17 cellular contexts compared by ENCODE assay signal in genomic region chr9:2169035-2169434, GRCh38.
DNase-seq lines count a peak whose midpoint lies in the region; ATAC-seq, FAIRE-seq and TF ChIP-seq lines count a peak whose summit lies in the region.
"Had no signal": no experiment of that assay in that cellular context is flagged by ENCODE, and none has a peak within 500 bp of the region (broad histone marks: within the 10 kb centered on the region; RNA-seq: fewer than 3 reads in every experiment).

No MANE protein-coding gene starts in this region.

- no peaks in the 10 kb centered on the region for H3K9me3 ChIP-seq in heart left ventricle
- H3K9me3 ChIP-seq in H1 (ENCODE audit: insufficient read depth in 2 of 2, low read depth in 1 of 2, low read length in 1 of 2): no peaks in the 10 kb centered on the region
- no peaks in the 10 kb centered on the region for H3K9me3 ChIP-seq in thymus (ENCODE audit: control insufficient read depth)

- H3K4ac ChIP-seq in H1 (replicated peaks; ENCODE audit: insufficient read length, low read depth, low read length): no peak overlapping the region

- no peak overlapping the region for H3K56ac ChIP-seq in H1 (replicated peaks; ENCODE audit: insufficient read length, low read depth, low read length)

- no peak overlapping the region for H3K4me2 ChIP-seq in H1 (ENCODE audit: insufficient read depth in 1 of 2, low read depth in 2 of 2, low read length in 2 of 2)
- H3K4me2 ChIP-seq: BLaER1 treated with 17β-estradiol and CSF1 and Interleukin-3, amounts not matched to agents 10 nM and 100 nM had no signal

- no peak for TF ChIP-seq CTCF in heart left ventricle (IDR thresholded peaks at IDR 0.05)
- TF ChIP-seq CTCF in H1 (IDR thresholded peaks at IDR 0.05; ENCODE audit: control extremely low read depth in 1 of 3, insufficient read depth in 1 of 3, low read depth in 1 of 3, low read length in 3 of 3): no peak

- peak overlapping the region; percentile 2; the same call in 1 of the 2 replicates for H2BK15ac ChIP-seq in H1 (ENCODE audit: low read length)

- H3K18ac ChIP-seq in H1 (ENCODE audit: extremely low read depth, low read length): no peak overlapping the region

- H3K36me3 Mint-ChIP-seq in activated CD4-positive, alpha-beta T cell treated with anti-CD3 and anti-CD28 coated beads, Interleukin-2, amount 10 ng/mL, durations not matched to agents 7 days and 5 days (ENCODE audit: low read depth): peaks cover 79% of the 10 kb centered on the region

- H2BK120ac ChIP-seq in H1 (replicated peaks; ENCODE audit: low read depth, low read length): no peak overlapping the region

- FAIRE-seq in H1 (lab: Jason Lieb, UNC): no peak
- FAIRE-seq: GM12878, GM18507, H54 had no signal

- no peak overlapping the region for H4K91ac ChIP-seq in H1 (replicated peaks; ENCODE audit: insufficient read length, low read length)

- H4K5ac ChIP-seq in H1 (ENCODE audit: insufficient read length, low read depth, low read length): no peak overlapping the region

- no peak for TF ChIP-seq POLR2A in heart left ventricle (IDR thresholded peaks at IDR 0.05)
- TF ChIP-seq POLR2A in H1 (IDR thresholded peaks at IDR 0.05; ENCODE audit: control extremely low read depth in 1 of 2, low read depth in 2 of 2, low read length in 2 of 2): no peak

- no peak overlapping the region for H3K4me3 Mint-ChIP-seq in activated CD4-positive, alpha-beta T cell treated with anti-CD3 and anti-CD28 coated beads, Interleukin-2, amount 10 ng/mL, durations not matched to agents 7 days and 5 days

- H3K4me3 ChIP-seq in heart left ventricle: no peak overlapping the region
- H3K4me3 ChIP-seq in H1 (ENCODE audit: extremely low read depth in 1 of 4, insufficient read depth in 2 of 4, low read depth in 3 of 4, low read length in 4 of 4): no peak overlapping the region
- no peak overlapping the region for H3K4me3 ChIP-seq in thymus (ENCODE audit: low read length)
- H3K4me3 ChIP-seq: BLaER1 treated with 17β-estradiol and CSF1 and Interleukin-3, amounts not matched to agents 10 nM and 100 nM; GM12878 had no signal

- H3K79me2 ChIP-seq in H1 (ENCODE audit: control insufficient read depth in 1 of 2, insufficient read depth in 2 of 2, low read length in 2 of 2): no peaks in the 10 kb centered on the region

- H3K9me3 Mint-ChIP-seq in activated CD4-positive, alpha-beta T cell treated with anti-CD3 and anti-CD28 coated beads, Interleukin-2, amount 10 ng/mL, durations not matched to agents 7 days and 5 days: peaks cover 2% of the 10 kb centered on the region
- H3K9me3 Mint-ChIP-seq: CD4-positive, CD25-positive, alpha-beta regulatory T cell had no signal

- H3K27ac ChIP-seq in heart left ventricle (no peak overlapping the region), H1 (ENCODE audit: low read depth, low read length) (no peak overlapping the region), thymus (ENCODE audit: low read depth) (peak overlapping the region; percentile 8)
- H3K27ac ChIP-seq: BLaER1 treated with 17β-estradiol and CSF1 and Interleukin-3, amounts not matched to agents 10 nM and 100 nM had no signal

- no peaks in the 10 kb centered on the region for H3K79me1 ChIP-seq in H1 (ENCODE audit: low read depth, low read length)

- TF ChIP-seq EP300 in H1 (IDR thresholded peaks at IDR 0.05; ENCODE audit: borderline replicate concordance in 1 of 2, low read depth in 2 of 2, low read length in 2 of 2): no peak

- no peak for TF ChIP-seq RAD21 in H1 (IDR thresholded peaks at IDR 0.05 in 1 of 2, conservative IDR thresholded peaks at IDR 0.05 in 1 of 2; ENCODE audit: low read depth in 2 of 2, low read length in 2 of 2)

- no peaks in the 10 kb centered on the region for H4K20me1 ChIP-seq in H1 (replicated peaks in 1 of 2; ENCODE audit: control insufficient read depth in 1 of 2, insufficient read depth in 2 of 2, low read length in 2 of 2)

- H3K27me3 ChIP-seq in heart left ventricle (no peaks in the 10 kb centered on the region), H1 (replicated peaks in 1 of 4; ENCODE audit: control insufficient read depth in 3 of 4, extremely low read depth in 1 of 4, insufficient read depth in 3 of 4, low read length in 3 of 4) (no peaks in the 10 kb centered on the region), thymus (ENCODE audit: control insufficient read depth, insufficient read depth) (no peaks in the 10 kb centered on the region)

- 53 to 71% (median 61%) methylated on average over 8 of the region's 8 CpGs for WGBS in heart left ventricle, 4 donors
- 98% methylated on average over 8 of the region's 8 CpGs; no CpG with 5 or more reads in 1 of the 2 experiments for WGBS in H1 (ENCODE audit: extremely low coverage in 1 of 2, insufficient coverage in 1 of 2, insufficient read length in 1 of 2, insufficient replicate concordance in 2 of 2, low coverage in 1 of 2, low lambda C conversion rate in 2 of 2, missing lambda C conversion rate in 1 of 2), 2 experiments
- WGBS in thymus: 96% methylated on average over 8 of the region's 8 CpGs

- H2BK5ac ChIP-seq in H1 (ENCODE audit: low read depth, low read length): no peak overlapping the region

- no peak overlapping the region for H3K23ac ChIP-seq in H1 (ENCODE audit: insufficient read length)

- no peak overlapping the region for H3K9ac ChIP-seq in H1 (replicated peaks in 1 of 4; ENCODE audit: extremely low read depth in 1 of 4, low read depth in 3 of 4, low read length in 3 of 4)
- H3K9ac ChIP-seq: BLaER1 treated with 17β-estradiol and CSF1 and Interleukin-3, amounts not matched to agents 10 nM and 100 nM had no signal

- no peak overlapping the region for H3K14ac ChIP-seq in H1 (ENCODE audit: insufficient read length)

- H4K8ac ChIP-seq in H1 (ENCODE audit: extremely low read depth, insufficient read depth, low read length): no peak overlapping the region

- peak overlapping the region; percentile 65 for H3K27ac Mint-ChIP-seq in activated CD4-positive, alpha-beta T cell treated with anti-CD3 and anti-CD28 coated beads, Interleukin-2, amount 10 ng/mL, durations not matched to agents 7 days and 5 days

- no peaks in the 10 kb centered on the region for H3K23me2 ChIP-seq in H1 (ENCODE audit: low read depth, low read length)

- no peak for DNase-seq in activated CD4-positive, alpha-beta T cell treated with anti-CD3 and anti-CD28 coated beads, Interleukin-2, amount 10 ng/mL, durations not matched to agents 7 days and 5 days
- DNase-seq in activated CD4-positive, alpha-beta T cell treated with anti-CD3 and anti-CD28 coated beads for 48 hours: no peak
- peak in 1 of 5 donors; percentile 31 for DNase-seq in heart left ventricle
- DNase-seq in left cardiac atrium: no peak
- no peak for DNase-seq in H1 (ENCODE audit: low read depth in 1 of 2, low spot score in 2 of 2)
- no peak for DNase-seq in hippocampal formation (lab: John Stamatoyannopoulos, UW)
- DNase-seq: 8988T; AML-193; CD4-positive, CD25-positive, alpha-beta regulatory T cell; DMS79 had no signal

- H3K36me3 ChIP-seq in heart left ventricle: peaks cover 0 to 62% (median 33%) of the 10 kb centered on the region in 9 donors
- no peaks in the 10 kb centered on the region for H3K36me3 ChIP-seq in H1 (ENCODE audit: control insufficient read depth in 2 of 4, insufficient read depth in 4 of 4, low read length in 3 of 4)
- peaks cover 13% of the 10 kb centered on the region for H3K36me3 ChIP-seq in thymus (ENCODE audit: control insufficient read depth, insufficient read depth)

- H2BK12ac ChIP-seq in H1 (ENCODE audit: low read depth, low read length): no peak overlapping the region

- H3K4me1 ChIP-seq in heart left ventricle (peaks cover 0 to 21% (median 3%) of the 10 kb centered on the region in 12 donors), H1 (replicated peaks in 1 of 4; ENCODE audit: control insufficient read depth in 3 of 4, insufficient read depth in 4 of 4, low read length in 3 of 4) (peaks cover 0 to 3% (median 0%) of the 10 kb centered on the region in 4 experiments; a peak in 2 of 7 replicates), thymus (ENCODE audit: control insufficient read depth, insufficient read depth, low read length) (no peaks in the 10 kb centered on the region)

- H3K27me3 Mint-ChIP-seq in activated CD4-positive, alpha-beta T cell treated with anti-CD3 and anti-CD28 coated beads, Interleukin-2, amount 10 ng/mL, durations not matched to agents 7 days and 5 days: no peaks in the 10 kb centered on the region
- H3K27me3 Mint-ChIP-seq: CD4-positive, CD25-positive, alpha-beta regulatory T cell had no signal

- H2BK20ac ChIP-seq in H1 (ENCODE audit: low read length): no peak overlapping the region

- CTCF ChIA-PET in activated CD4-positive, alpha-beta T cell treated with anti-CD3 and anti-CD28 coated beads, Interleukin-2, amount 10 ng/mL, durations not matched to agents 7 days and 5 days (lab: Charles Lee): no interaction called here
- CTCF ChIA-PET in H1 (lab: Charles Lee; ENCODE audit: partially characterized antibody): interaction anchor here (1.0 to 3.2 kb wide), 2 partner anchors 10 to 22 kb away, joined by 3 to 11 read pairs; no protein-coding TSS in a partner anchor

- H3K4me1 Mint-ChIP-seq in activated CD4-positive, alpha-beta T cell treated with anti-CD3 and anti-CD28 coated beads, Interleukin-2, amount 10 ng/mL, durations not matched to agents 7 days and 5 days: peaks cover 6% of the 10 kb centered on the region

- POLR2A ChIA-PET in activated CD4-positive, alpha-beta T cell treated with anti-CD3 and anti-CD28 coated beads, Interleukin-2, amount 10 ng/mL, durations not matched to agents 7 days and 5 days (lab: Charles Lee): no interaction called here
- POLR2A ChIA-PET in H1 (lab: Charles Lee; ENCODE audit: partially characterized antibody): no interaction called here

- ATAC-seq in heart left ventricle: peak in 3 of 4 donors; percentile 52 to 65 (median 62)
- no peak for ATAC-seq in left cardiac atrium
- no peak for ATAC-seq in HG03196 (IDR thresholded peaks at IDR 0.05; ENCODE audit: unreplicated experiment)
- ATAC-seq: GM12878, HCT116 had no signal

- H2AFZ ChIP-seq in H1 (ENCODE audit: low read length): no peak overlapping the region

- peak overlapping the region; percentile 59; the same call in 1 of the 2 replicates for H2AK5ac ChIP-seq in H1 (ENCODE audit: low read depth, low read length)

- intact Hi-C loops in heart left ventricle (cut with DNase I): loop anchor here in 1 of 10 donors (10.0 kb wide), 1 partner anchor 64 kb away; no protein-coding TSS in a partner anchor
- intact Hi-C loops in left cardiac atrium (cut with DNase I): no loop called here

TF ChIP-seq in H1, 55 proteins besides CTCF, POLR2A, EP300 and RAD21 (continues in another document):
- TF ChIP-seq CBX5 (IDR thresholded peaks at IDR 0.05; ENCODE audit: low read depth, low read length) (no peak), CHD2 (IDR thresholded peaks at IDR 0.05; ENCODE audit: low read length) (no peak), YY1 (IDR thresholded peaks at IDR 0.05; ENCODE audit: low read depth, low read length) (no peak), CHD1 (IDR thresholded peaks at IDR 0.05; ENCODE audit: low read depth, low read length) (no peak), FOSL1 (IDR thresholded peaks at IDR 0.05; ENCODE audit: insufficient read depth, low read depth, low read length) (no peak), GABPA (IDR thresholded peaks at IDR 0.05; ENCODE audit: borderline replicate concordance, insufficient read depth, low read length) (no peak)

Comparison
In these comparisons a context has a peak if more than half of its experiments do, and no peak if none do; other contexts are left out.
1. ATAC-seq: peak in heart left ventricle (3 of 4); none in left cardiac atrium (0 of 2) and HG03196 (single experiment).